In genomic region chr21:15809818-15810217, GRCh38 we compare ENCODE assay signal across 17 cellular contexts.
DNase-seq lines count a peak whose midpoint lies in the region; TF ChIP-seq lines count a peak whose summit lies in the region.
"Had no signal": no experiment of that assay in that cellular context is flagged by ENCODE, and none has a peak within 500 bp of the region (broad histone marks: within the 10 kb centered on the region; RNA-seq: fewer than 3 reads in every experiment).

No MANE protein-coding gene starts in this region.

- DNase-seq in NCI-H1092 treated with DMSO at 0.1 percent for 48 hours (lab: John Stamatoyannopoulos, UW) (peak; percentile 28), NCI-H1092 (lab: John Stamatoyannopoulos, UW) (no peak), MV-4-11 (lab: John Stamatoyannopoulos, UW) (peak; percentile 81), COR-L47 (lab: John Stamatoyannopoulos, UW) (no peak), COLO829 (ENCODE audit: low spot score) (no peak), C1 segment of cervical spinal cord (lab: John Stamatoyannopoulos, UW) (no peak)
- no peak for DNase-seq in activated T-helper 2 cell treated with anti-CD3 and anti-CD28 coated beads, Interferon-gamma antibody, Interleukin-2, Interleukin-4, amounts not matched to agents 10 μg/mL and 5 μg/mL and 100 μg/mL, durations not matched to agents 14 hours and 24 hours and 36 hours (ENCODE audit: low spot score)
- DNase-seq: 8988T; activated B cell treated with CpG ODN at 0.5 μM for 24 hours; central memory CD4-positive, alpha-beta T cell; DMS53; retina; thyroid gland had no signal

- peaks cover 71% of the 10 kb centered on the region for H3K36me3 Mint-ChIP-seq in activated T-helper 2 cell treated with anti-CD3 and anti-CD28 coated beads, Interferon-gamma antibody, Interleukin-2, Interleukin-4, amounts not matched to agents 10 μg/mL and 5 μg/mL and 100 μg/mL, durations not matched to agents 14 hours and 24 hours and 36 hours (ENCODE audit: low read depth)

- no peak for TF ChIP-seq CTCF in neutrophil (IDR thresholded peaks at IDR 0.05)

- no peak overlapping the region for H3K4me3 ChIP-seq in neutrophil (ENCODE audit: low read depth in 1 of 2, low read length in 1 of 2)
- H3K4me3 ChIP-seq: SJSA1, thyroid gland had no signal

- no peak overlapping the region for H3K4me3 Mint-ChIP-seq in activated T-helper 2 cell treated with anti-CD3 and anti-CD28 coated beads, Interferon-gamma antibody, Interleukin-2, Interleukin-4, amounts not matched to agents 10 μg/mL and 5 μg/mL and 100 μg/mL, durations not matched to agents 14 hours and 24 hours and 36 hours (ENCODE audit: low read depth)
- H3K4me3 Mint-ChIP-seq: activated B cell treated with CpG ODN at 0.5 μM for 24 hours, mesothelial cell of epicardium had no signal

- peaks cover 9 to 16% of the 10 kb centered on the region in 2 experiments for H3K4me1 ChIP-seq in neutrophil (ENCODE audit: control insufficient read depth in 1 of 2, insufficient read depth in 1 of 2, low read depth in 1 of 2, low read length in 1 of 2)
- H3K4me1 ChIP-seq: SJSA1, thyroid gland had no signal

- H3K27me3 Mint-ChIP-seq in activated T-helper 2 cell treated with anti-CD3 and anti-CD28 coated beads, Interferon-gamma antibody, Interleukin-2, Interleukin-4, amounts not matched to agents 10 μg/mL and 5 μg/mL and 100 μg/mL, durations not matched to agents 14 hours and 24 hours and 36 hours (ENCODE audit: low read depth) = no peaks in the 10 kb centered on the region
- H3K27me3 Mint-ChIP-seq: activated B cell treated with CpG ODN at 0.5 μM for 24 hours had no signal

- H3K9me3 Mint-ChIP-seq in activated T-helper 2 cell treated with anti-CD3 and anti-CD28 coated beads, Interferon-gamma antibody, Interleukin-2, Interleukin-4, amounts not matched to agents 10 μg/mL and 5 μg/mL and 100 μg/mL, durations not matched to agents 14 hours and 24 hours and 36 hours = peaks cover 21% of the 10 kb centered on the region

- H3K9me3 ChIP-seq in neutrophil = no peaks in the 10 kb centered on the region
- H3K9me3 ChIP-seq: SJSA1, thyroid gland had no signal

- intact Hi-C loops in activated T-helper 2 cell treated with anti-CD3 and anti-CD28 coated beads, Interferon-gamma antibody, Interleukin-2, Interleukin-4, amounts not matched to agents 10 μg/mL and 5 μg/mL and 100 μg/mL, durations not matched to agents 14 hours and 24 hours and 36 hours (cut with micrococcal nuclease) = no loop called here

- peaks cover 6% of the 10 kb centered on the region for H3K4me1 Mint-ChIP-seq in activated T-helper 2 cell treated with anti-CD3 and anti-CD28 coated beads, Interferon-gamma antibody, Interleukin-2, Interleukin-4, amounts not matched to agents 10 μg/mL and 5 μg/mL and 100 μg/mL, durations not matched to agents 14 hours and 24 hours and 36 hours (ENCODE audit: low read depth)
- H3K4me1 Mint-ChIP-seq: activated B cell treated with CpG ODN at 0.5 μM for 24 hours had no signal

- peak overlapping the region; percentile 48 for H3K27ac ChIP-seq in neutrophil
- H3K27ac ChIP-seq: epithelial cell of prostate, SJSA1, thyroid gland had no signal

- peaks cover 22% of the 10 kb centered on the region for H3K36me3 ChIP-seq in neutrophil
- H3K36me3 ChIP-seq: thyroid gland had no signal

- H3K27me3 ChIP-seq in neutrophil = no peaks in the 10 kb centered on the region
- H3K27me3 ChIP-seq: SJSA1, thyroid gland had no signal

- peak overlapping the region; percentile 24 for H3K27ac Mint-ChIP-seq in activated T-helper 2 cell treated with anti-CD3 and anti-CD28 coated beads, Interferon-gamma antibody, Interleukin-2, Interleukin-4, amounts not matched to agents 10 μg/mL and 5 μg/mL and 100 μg/mL, durations not matched to agents 14 hours and 24 hours and 36 hours
- H3K27ac Mint-ChIP-seq: activated B cell treated with CpG ODN at 0.5 μM for 24 hours, mesothelial cell of epicardium had no signal

Comparison
In these comparisons a context has a peak if more than half of its experiments do, and no peak if none do; other contexts are left out.
1. DNase-seq: peak in NCI-H1092 treated with DMSO at 0.1 percent for 48 hours (single experiment) and MV-4-11 (single experiment); none in NCI-H1092 (single experiment), activated T-helper 2 cell treated with anti-CD3 and anti-CD28 coated beads, Interferon-gamma antibody, Interleukin-2, Interleukin-4, amounts not matched to agents 10 μg/mL and 5 μg/mL and 100 μg/mL, durations not matched to agents 14 hours and 24 hours and 36 hours (single experiment), COR-L47 (single experiment), COLO829 (single experiment) and C1 segment of cervical spinal cord (0 of 14).